24 cellular contexts compared by ENCODE assay signal in the genomic region with DNA sequence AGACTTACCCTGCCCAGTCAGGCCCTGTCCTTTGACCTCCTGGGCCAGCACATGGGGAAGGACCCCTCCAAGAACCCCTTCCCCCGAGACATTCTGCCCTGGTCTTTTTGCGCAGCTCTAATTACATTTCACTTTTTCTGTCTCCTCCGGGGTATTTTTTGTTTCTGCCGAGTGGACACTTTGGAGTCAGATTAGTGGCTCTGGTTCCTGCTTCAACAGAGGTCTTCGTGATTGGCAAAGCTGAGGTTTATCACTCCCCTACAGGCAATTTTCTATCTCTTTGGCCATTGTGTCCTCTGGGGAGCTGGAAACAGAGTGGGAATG. TPM values are rescaled to one million over a fixed set of nuclear protein-coding genes. Genes with fewer than 3 reads are reported as not detected.
DNase-seq lines count a peak whose midpoint lies in the region; ATAC-seq, FAIRE-seq and TF ChIP-seq lines count a peak whose summit lies in the region.
"Had no signal": no experiment of that assay in that cellular context is flagged by ENCODE, and none has a peak within 500 bp of the region (broad histone marks: within the 10 kb centered on the region; RNA-seq: fewer than 3 reads in every experiment).

No MANE protein-coding gene starts in this region.

- no TSS peak for BruUV-seq in HepG2 (replicated peaks; lab: Mats Ljungman, UMichigan)

- peak overlapping the region; percentile 87 for H3K9ac ChIP-seq in HepG2 (ENCODE audit: insufficient read depth, low read depth, low read length)

- H3K36me3 ChIP-seq in H7 (replicated peaks; ENCODE audit: control insufficient read depth, insufficient read depth, low read length) (no peaks in the 10 kb centered on the region), HepG2 (replicated peaks in 1 of 2; ENCODE audit: control insufficient read depth in 1 of 2, insufficient read depth in 2 of 2, low read length in 2 of 2) (no peaks in the 10 kb centered on the region), SJCRH30 (no peaks in the 10 kb centered on the region; the same call in 1 of the 2 replicates)
- H3K36me3 ChIP-seq: heart left ventricle had no signal

- H3K36me3 Mint-ChIP-seq in progenitor cell of endocrine pancreas (ENCODE audit: insufficient read depth), result no peaks in the 10 kb centered on the region
- H3K36me3 Mint-ChIP-seq: CD4-positive, alpha-beta memory T cell; stimulated activated memory B cell treated with anti-CD40 and anti-IgM and Interleukin-4, amounts not matched to agents 10 μg/mL and 1 μg/mL and 100 μg/mL, for 72 hours had no signal

- TF ChIP-seq CTCF in RWPE1 (conservative IDR thresholded peaks at IDR 0.05; ENCODE audit: low read depth), result no peak
- no peak for TF ChIP-seq CTCF in HepG2 (CRISPR knock-in tag; IDR thresholded peaks at IDR 0.05)
- no peak for TF ChIP-seq CTCF in progenitor cell of endocrine pancreas (IDR thresholded peaks at IDR 0.05; ENCODE audit: unreplicated experiment)

- peak overlapping the region; percentile 29 for H3K4me3 Mint-ChIP-seq in progenitor cell of endocrine pancreas (ENCODE audit: low read depth)
- H3K4me3 Mint-ChIP-seq: activated T-helper 17 cell treated with anti-CD3 and anti-CD28 coated beads, Interleukin-2, amount 50 U/mL, for 72 hours; CD4-positive, alpha-beta memory T cell; stimulated activated memory B cell treated with anti-CD40 and anti-IgM and Interleukin-4, amounts not matched to agents 10 μg/mL and 1 μg/mL and 100 μg/mL, for 72 hours had no signal

- no peak for ATAC-seq in HepG2
- ATAC-seq: activated T-helper 17 cell treated with anti-CD3 and anti-CD28 coated beads, Interleukin-2, amount 50 U/mL, for 72 hours; heart left ventricle; stimulated activated memory B cell treated with anti-CD40 and anti-IgM and Interleukin-4, amounts not matched to agents 10 μg/mL and 1 μg/mL and 100 μg/mL, for 72 hours had no signal

- H3K4me3 ChIP-seq in H7 (ENCODE audit: insufficient read depth, low read depth, low read length) (no peak overlapping the region), HepG2 (replicated peaks in 1 of 3; ENCODE audit: insufficient read depth in 1 of 3, low read depth in 2 of 3, low read length in 3 of 3) (peak overlapping the region; percentile 23 to 75 (median 38); a peak in 5 of 6 replicates), SJCRH30 (no peak overlapping the region)
- H3K4me3 ChIP-seq: heart left ventricle had no signal

- peaks cover 4% of the 10 kb centered on the region for H3K27me3 Mint-ChIP-seq in progenitor cell of endocrine pancreas

- H3K4me2 ChIP-seq in HepG2 (ENCODE audit: low read depth, low read length), result peak overlapping the region; percentile 93

- in situ Hi-C loops in HepG2 (cut with HindIII; ENCODE audit: extremely low pct_ligation_motif_present, low pct_unique_long_range_greater_than_20kb), result no loop called here

- peaks cover 40% of the 10 kb centered on the region for H3K4me1 Mint-ChIP-seq in progenitor cell of endocrine pancreas (ENCODE audit: low read depth)
- H3K4me1 Mint-ChIP-seq: stimulated activated memory B cell treated with anti-CD40 and anti-IgM and Interleukin-4, amounts not matched to agents 10 μg/mL and 1 μg/mL and 100 μg/mL, for 72 hours had no signal

- no peak for TF ChIP-seq EP300 in HepG2 (IDR thresholded peaks at IDR 0.05; ENCODE audit: low read depth in 2 of 2, low read length in 2 of 2)
- TF ChIP-seq EP300 in HepG2 (CRISPR knock-in tag; IDR thresholded peaks at IDR 0.05; ENCODE audit: borderline replicate concordance), result no peak

- CTCF ChIA-PET in RWPE1 (lab: Yijun Ruan, JAX), result interaction anchor here (0.6 to 1.8 kb wide), 3 partner anchors 11 to 295 kb away, joined by 3 to 7 read pairs (median 4); no protein-coding TSS in a partner anchor
- CTCF ChIA-PET in HepG2 (lab: Yijun Ruan, JAX; ENCODE audit: low intra/inter-chr PET ratio, low total read pairs), result interaction anchor here (1.4 kb wide), 1 partner anchor 21 kb away, joined by 3 read pairs; no protein-coding TSS in a partner anchor

- intact Hi-C loops in HepG2 (cut with micrococcal nuclease; ENCODE audit: unreplicated experiment), result loop anchor here (1.0 kb wide), 1 partner anchor 9 kb away; no protein-coding TSS in a partner anchor

- POLR2A ChIA-PET in RWPE1 (lab: Yijun Ruan, JAX; ENCODE audit: low non-redundant PET), result no interaction called here
- POLR2A ChIA-PET in HepG2 (lab: Yijun Ruan, JAX), result interaction anchor here (0.9 to 21.3 kb wide), 24 partner anchors 9 to 260 kb away, joined by 3 to 839 read pairs (median 8); partner anchors contain the start of genes ABCC3, ANKRD40, CACNA1G and LUC7L3

- H3K4me1 ChIP-seq in HepG2 (ENCODE audit: insufficient read depth, low read length), result peaks cover 98% of the 10 kb centered on the region
- peaks cover 22% of the 10 kb centered on the region for H3K4me1 ChIP-seq in SJCRH30

- no peaks in the 10 kb centered on the region for H4K20me1 ChIP-seq in HepG2 (ENCODE audit: insufficient read depth, low read length)

- no peaks in the 10 kb centered on the region for H3K9me3 Mint-ChIP-seq in progenitor cell of endocrine pancreas (ENCODE audit: low read depth)
- H3K9me3 Mint-ChIP-seq: activated T-helper 17 cell treated with anti-CD3 and anti-CD28 coated beads, Interleukin-2, amount 50 U/mL, for 72 hours; stimulated activated memory B cell treated with anti-CD40 and anti-IgM and Interleukin-4, amounts not matched to agents 10 μg/mL and 1 μg/mL and 100 μg/mL, for 72 hours had no signal

- no peak for TF ChIP-seq POLR2A in HepG2 (IDR thresholded peaks at IDR 0.05; ENCODE audit: insufficient read depth in 1 of 2, low read depth in 2 of 2, low read length in 2 of 2)
- no peak for TF ChIP-seq POLR2A in GM12891 (IDR thresholded peaks at IDR 0.05; ENCODE audit: low read depth, low read length)

- FAIRE-seq in HepG2 (lab: Jason Lieb, UNC), result no peak
- no peak for FAIRE-seq in GM12891 (lab: Jason Lieb, UNC)

- peak overlapping the region; percentile 96 for H3K27ac Mint-ChIP-seq in progenitor cell of endocrine pancreas
- H3K27ac Mint-ChIP-seq: activated T-helper 17 cell treated with anti-CD3 and anti-CD28 coated beads, Interleukin-2, amount 50 U/mL, for 72 hours; stimulated activated memory B cell treated with anti-CD40 and anti-IgM and Interleukin-4, amounts not matched to agents 10 μg/mL and 1 μg/mL and 100 μg/mL, for 72 hours had no signal

- peak; percentile 37 for DNase-seq in H7
- DNase-seq in RWPE1 (ENCODE audit: low spot score), result no peak
- DNase-seq in HepG2 (ENCODE audit: low spot score), result no peak
- no peak for DNase-seq in progenitor cell of endocrine pancreas (ENCODE audit: low spot score, unreplicated experiment)
- no peak for DNase-seq in activated CD4-positive, CD25-positive, alpha-beta regulatory T cell (lab: John Stamatoyannopoulos, UW)
- DNase-seq in GM12891 (ENCODE audit: insufficient read length, low spot score), result no peak
- no peak for DNase-seq in SJCRH30
- DNase-seq: activated CD4-positive, alpha-beta T cell treated with anti-CD3 and anti-CD28 coated beads, Interleukin-2, amount 50 U/mL, for 48 hours; activated CD8-positive, alpha-beta memory T cell treated with anti-CD3 and anti-CD28 coated beads, Interleukin-2, amount 50 U/mL, for 4 hours; CD4-positive, alpha-beta memory T cell; DMS 273 treated with DMSO at 0.1 percent for 48 hours; effector CD4-positive, alpha-beta T cell; erythroblast; foreskin fibroblast; heart left ventricle; mammary epithelial cell; MV-4-11; NCI-H1694; occipital lobe; Right ventricle myocardium superior; stimulated activated CD4-positive, alpha-beta T cell treated with anti-CD3 and anti-CD28 coated beads, Interleukin-4, amount 100 ng/mL, for 1 hour; T-helper 9 cell had no signal

- no peaks in the 10 kb centered on the region for H3K9me3 ChIP-seq in HepG2 (ENCODE audit: low read length)
- no peaks in the 10 kb centered on the region for H3K9me3 ChIP-seq in SJCRH30 (replicated peaks)
- H3K9me3 ChIP-seq: heart left ventricle had no signal

- H2AFZ ChIP-seq in HepG2 (ENCODE audit: low read length), result no peak overlapping the region

- H3K27me3 ChIP-seq in H7 (ENCODE audit: control insufficient read depth, insufficient read depth, low read length) (no peaks in the 10 kb centered on the region), HepG2 (ENCODE audit: control insufficient read depth in 1 of 2, insufficient read depth in 2 of 2, low read length in 2 of 2) (no peaks in the 10 kb centered on the region; a peak in 1 of 5 replicates), SJCRH30 (no peaks in the 10 kb centered on the region)
- H3K27me3 ChIP-seq: heart left ventricle had no signal

- no peak for TF ChIP-seq RAD21 in HepG2 (CRISPR knock-in tag; IDR thresholded peaks at IDR 0.05)

- H3K27ac ChIP-seq in RWPE1 (peak overlapping the region; percentile 69), HepG2 (ENCODE audit: extremely low read length, insufficient read depth, low read length) (peak overlapping the region; percentile 99), SJCRH30 (no peak overlapping the region)
- H3K27ac ChIP-seq: heart left ventricle had no signal

- peaks cover 18% of the 10 kb centered on the region for H3K79me2 ChIP-seq in HepG2 (ENCODE audit: insufficient read depth, low read length)

- 13% methylated on average over 5 of the region's 5 CpGs for WGBS in HepG2 (ENCODE audit: low lambda C conversion rate)

RNA-seq across cellular contexts. Expression of gene ANKRD40, which starts 23.5 kb away (rescaled TPM):
- 42.0 and 46.0 TPM in 2 replicates for total RNA-seq in H7 (2014; rRNA removed; shearing (Covaris generic))
- total RNA-seq in HepG2 (2016; rRNA removed; fragmentation: Illumina TruSeq; extraction: Trizol) (46.4 and 52.4 TPM in 2 replicates), progenitor cell of endocrine pancreas (39.0 and 39.2 TPM in 2 replicates)
- 14.8 and 17.0 TPM in 2 replicates for total RNA-seq in HepG2 (2016; cell fraction: cytosol; rRNA removed; fragmentation: Illumina TruSeq; extraction: Trizol; ENCODE audit: low read depth)
- total RNA-seq in HepG2 (2016; cell fraction: insoluble cytoplasmic fraction; rRNA removed; fragmentation: Illumina TruSeq; extraction: Trizol), result 43.9 and 45.1 TPM in 2 replicates
- total RNA-seq in HepG2 (2016; cell fraction: membrane; rRNA removed; fragmentation: Illumina TruSeq; extraction: Trizol), result 53.6 and 57.7 TPM in 2 replicates
- total RNA-seq in HepG2 (2016; cell fraction: nucleus; rRNA removed; fragmentation: Illumina TruSeq; extraction: Trizol), result 27.7 and 32.1 TPM in 2 replicates
- polyA plus RNA-seq in HepG2 (2011; rRNA removed), result 30.2 and 35.0 TPM in 2 replicates
- 20.9 and 27.5 TPM in 2 replicates for polyA plus RNA-seq in HepG2 (2011; cell fraction: cytosol; rRNA removed)
- 14.0 and 17.7 TPM in 2 replicates for polyA plus RNA-seq in HepG2 (2011; cell fraction: nucleus; rRNA removed)
- 25.7 and 26.1 TPM in 2 replicates for polyA plus RNA-seq in HepG2 (2012)
- polyA plus RNA-seq in HepG2 (2016; cell fraction: cytosol; fragmentation: Illumina TruSeq; extraction: Trizol; ENCODE audit: low read depth), result 12.7 TPM in 2 replicates
- polyA plus RNA-seq in HepG2 (2016; cell fraction: insoluble cytoplasmic fraction; fragmentation: Illumina TruSeq; extraction: Trizol; ENCODE audit: low read depth), result 37.2 and 46.0 TPM in 2 replicates
- 34.9 and 37.7 TPM in 2 replicates for polyA plus RNA-seq in HepG2 (2016; cell fraction: membrane; fragmentation: Illumina TruSeq; extraction: Trizol; ENCODE audit: low read depth)
- polyA plus RNA-seq in HepG2 (2016; cell fraction: nucleus; fragmentation: Illumina TruSeq; extraction: Trizol; ENCODE audit: insufficient read depth, low read depth), result 52.0 and 58.7 TPM in 2 replicates
- polyA minus RNA-seq in HepG2 (2011; rRNA and poly(A)+ RNA removed; ENCODE audit: low replicate concordance), result 22.7 and 24.6 TPM in 2 replicates
- polyA minus RNA-seq in HepG2 (2011; cell fraction: cytosol; rRNA and poly(A)+ RNA removed), result 31.7 and 31.9 TPM in 2 replicates
- 21.2 and 23.9 TPM in 2 replicates for polyA minus RNA-seq in HepG2 (2011; cell fraction: nucleus; rRNA and poly(A)+ RNA removed)
- 4.9 TPM for polyA plus RNA-seq in GM12891 (2012; ENCODE audit: low read depth, missing spikeins)
- 42.3 and 48.1 TPM in 2 replicates for total RNA-seq in SJCRH30 (2014; rRNA removed; shearing (Covaris generic))

RNA-seq across cellular contexts. Expression of gene LUC7L3, which starts 35.2 kb away (rescaled TPM):
- 45.4 and 76.9 TPM in 2 replicates for total RNA-seq in H7 (2014; rRNA removed; shearing (Covaris generic))
- total RNA-seq in HepG2 (2016; rRNA removed; fragmentation: Illumina TruSeq; extraction: Trizol) (60.2 and 108 TPM in 2 replicates), progenitor cell of endocrine pancreas (168 and 184 TPM in 2 replicates)
- 18.8 and 26.1 TPM in 2 replicates for total RNA-seq in HepG2 (2016; cell fraction: cytosol; rRNA removed; fragmentation: Illumina TruSeq; extraction: Trizol; ENCODE audit: low read depth)
- 62.5 and 109 TPM in 2 replicates for total RNA-seq in HepG2 (2016; cell fraction: insoluble cytoplasmic fraction; rRNA removed; fragmentation: Illumina TruSeq; extraction: Trizol)
- 14.5 and 18.9 TPM in 2 replicates for total RNA-seq in HepG2 (2016; cell fraction: membrane; rRNA removed; fragmentation: Illumina TruSeq; extraction: Trizol)
- total RNA-seq in HepG2 (2016; cell fraction: nucleus; rRNA removed; fragmentation: Illumina TruSeq; extraction: Trizol), result 195 TPM in 2 replicates
- polyA plus RNA-seq in HepG2 (2011; rRNA removed), result 95.9 and 120 TPM in 2 replicates
- 30.0 and 34.7 TPM in 2 replicates for polyA plus RNA-seq in HepG2 (2011; cell fraction: cytosol; rRNA removed)
- 415 and 478 TPM in 2 replicates for polyA plus RNA-seq in HepG2 (2011; cell fraction: nucleus; rRNA removed)
- 194 and 235 TPM in 2 replicates for polyA plus RNA-seq in HepG2 (2012)
- polyA plus RNA-seq in HepG2 (2016; cell fraction: cytosol; fragmentation: Illumina TruSeq; extraction: Trizol; ENCODE audit: low read depth), result 7.1 and 8.6 TPM in 2 replicates
- 136 and 147 TPM in 2 replicates for polyA plus RNA-seq in HepG2 (2016; cell fraction: insoluble cytoplasmic fraction; fragmentation: Illumina TruSeq; extraction: Trizol; ENCODE audit: low read depth)
- polyA plus RNA-seq in HepG2 (2016; cell fraction: membrane; fragmentation: Illumina TruSeq; extraction: Trizol; ENCODE audit: low read depth), result 13.0 and 18.1 TPM in 2 replicates
- 530 TPM in 2 replicates for polyA plus RNA-seq in HepG2 (2016; cell fraction: nucleus; fragmentation: Illumina TruSeq; extraction: Trizol; ENCODE audit: insufficient read depth, low read depth)
- 33.0 and 52.4 TPM in 2 replicates for polyA minus RNA-seq in HepG2 (2011; rRNA and poly(A)+ RNA removed; ENCODE audit: low replicate concordance)
- polyA minus RNA-seq in HepG2 (2011; cell fraction: cytosol; rRNA and poly(A)+ RNA removed), result 14.1 and 14.4 TPM in 2 replicates
- polyA minus RNA-seq in HepG2 (2011; cell fraction: nucleus; rRNA and poly(A)+ RNA removed), result 321 and 363 TPM in 2 replicates
- polyA plus RNA-seq in GM12891 (2012; ENCODE audit: low read depth, missing spikeins), result 147 TPM
- total RNA-seq in SJCRH30 (2014; rRNA removed; shearing (Covaris generic)), result 54.9 and 84.7 TPM in 2 replicates

RNA-seq across cellular contexts. Expression of gene ABCC3, which starts 49.6 kb away (rescaled TPM):
- 0.33 and 0.48 TPM in 2 replicates for total RNA-seq in H7 (2014; rRNA removed; shearing (Covaris generic))
- total RNA-seq in HepG2 (2016; rRNA removed; fragmentation: Illumina TruSeq; extraction: Trizol) (18.0 and 25.2 TPM in 2 replicates), progenitor cell of endocrine pancreas (1.6 and 2.3 TPM in 2 replicates)
- total RNA-seq in HepG2 (2016; cell fraction: cytosol; rRNA removed; fragmentation: Illumina TruSeq; extraction: Trizol; ENCODE audit: low read depth), result 13.3 and 13.8 TPM in 2 replicates
- 14.4 and 28.1 TPM in 2 replicates for total RNA-seq in HepG2 (2016; cell fraction: insoluble cytoplasmic fraction; rRNA removed; fragmentation: Illumina TruSeq; extraction: Trizol)
- total RNA-seq in HepG2 (2016; cell fraction: membrane; rRNA removed; fragmentation: Illumina TruSeq; extraction: Trizol), result 23.1 and 25.2 TPM in 2 replicates
- total RNA-seq in HepG2 (2016; cell fraction: nucleus; rRNA removed; fragmentation: Illumina TruSeq; extraction: Trizol), result 38.6 and 38.7 TPM in 2 replicates
- polyA plus RNA-seq in HepG2 (2011; rRNA removed), result 50.5 and 50.7 TPM in 2 replicates
- 19.0 and 24.0 TPM in 2 replicates for polyA plus RNA-seq in HepG2 (2011; cell fraction: cytosol; rRNA removed)
- polyA plus RNA-seq in HepG2 (2011; cell fraction: nucleus; rRNA removed), result 331 and 391 TPM in 2 replicates
- polyA plus RNA-seq in HepG2 (2012), result 15.7 and 38.4 TPM in 2 replicates
- polyA plus RNA-seq in HepG2 (2016; cell fraction: cytosol; fragmentation: Illumina TruSeq; extraction: Trizol; ENCODE audit: low read depth), result 15.1 and 15.9 TPM in 2 replicates
- polyA plus RNA-seq in HepG2 (2016; cell fraction: insoluble cytoplasmic fraction; fragmentation: Illumina TruSeq; extraction: Trizol; ENCODE audit: low read depth), result 17.3 and 21.5 TPM in 2 replicates
- 23.7 and 24.5 TPM in 2 replicates for polyA plus RNA-seq in HepG2 (2016; cell fraction: membrane; fragmentation: Illumina TruSeq; extraction: Trizol; ENCODE audit: low read depth)
- polyA plus RNA-seq in HepG2 (2016; cell fraction: nucleus; fragmentation: Illumina TruSeq; extraction: Trizol; ENCODE audit: insufficient read depth, low read depth), result 84.3 and 87.4 TPM in 2 replicates
- polyA minus RNA-seq in HepG2 (2011; rRNA and poly(A)+ RNA removed; ENCODE audit: low replicate concordance), result 73.4 and 78.1 TPM in 2 replicates
- 10.9 and 17.8 TPM in 2 replicates for polyA minus RNA-seq in HepG2 (2011; cell fraction: cytosol; rRNA and poly(A)+ RNA removed)
- 61.9 and 63.1 TPM in 2 replicates for polyA minus RNA-seq in HepG2 (2011; cell fraction: nucleus; rRNA and poly(A)+ RNA removed)
- polyA plus RNA-seq in GM12891 (2012; ENCODE audit: low read depth, missing spikeins), result not detected
- total RNA-seq in SJCRH30 (2014; rRNA removed; shearing (Covaris generic)), result 0.10 and 0.16 TPM in 2 replicates
- polyA plus RNA-seq: CD4-positive, alpha-beta memory T cell had no signal

Comparison
In these comparisons a context has a peak if more than half of its experiments do, and no peak if none do; other contexts are left out.
1. H3K4me3 ChIP-seq: peak in HepG2 (3 of 3); none in H7 (single experiment) and SJCRH30 (single experiment).